23 cellular contexts compared by ENCODE assay signal in the genomic region with DNA sequence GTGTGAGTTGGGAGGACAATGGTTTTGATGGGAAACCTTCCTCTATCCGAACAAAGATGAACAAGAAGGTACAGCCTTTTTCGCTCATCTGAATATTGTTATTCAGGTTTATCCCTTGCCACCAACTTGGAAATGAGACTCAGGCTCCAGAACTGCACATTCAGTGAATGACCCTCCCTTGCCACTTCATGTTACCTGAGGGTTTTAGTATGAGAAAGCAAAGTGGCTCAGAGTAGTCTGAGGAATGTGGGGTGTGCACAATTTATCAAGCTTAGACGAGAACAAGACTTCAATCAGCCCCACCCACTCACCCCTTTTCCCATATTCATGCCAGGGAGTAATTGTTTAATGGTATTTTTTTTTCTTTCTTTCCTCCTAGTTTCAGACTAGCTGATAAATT.
"Had no signal": no experiment of that assay in that cellular context is flagged by ENCODE, and none has a peak within 500 bp of the region (broad histone marks: within the 10 kb centered on the region; RNA-seq: fewer than 3 reads in every experiment).

No MANE protein-coding gene starts in this region.

- H3K4me1 ChIP-seq: esophagus squamous epithelium, heart right ventricle, psoas muscle, sigmoid colon, tibial nerve, vagina had no signal

- H3K27me3 ChIP-seq: dorsolateral prefrontal cortex, esophagus squamous epithelium, heart right ventricle, ovary, sigmoid colon, tibial nerve, vagina had no signal

- H3K27ac ChIP-seq: dorsolateral prefrontal cortex, esophagus squamous epithelium, heart right ventricle, ovary, psoas muscle, sigmoid colon, thoracic aorta, tibial nerve, vagina had no signal

- H3K36me3 ChIP-seq: esophagus squamous epithelium, heart right ventricle, ovary, sigmoid colon, thoracic aorta, tibial nerve, vagina had no signal

- ATAC-seq: heart right ventricle; naive thymus-derived CD8-positive, alpha-beta T cell; psoas muscle; right cardiac atrium; stimulated activated memory B cell treated with anti-CD40 and anti-IgM and Interleukin-4, amounts not matched to agents 10 μg/mL and 1 μg/mL and 100 μg/mL, for 72 hours had no signal

- H3K9me3 ChIP-seq: esophagus squamous epithelium, heart right ventricle, ovary, psoas muscle, sigmoid colon, thoracic aorta, tibial nerve, vagina had no signal

- H3K4me3 ChIP-seq: dorsolateral prefrontal cortex, esophagus squamous epithelium, heart right ventricle, ovary, psoas muscle, sigmoid colon, thoracic aorta, tibial nerve, vagina had no signal

- DNase-seq: dorsolateral prefrontal cortex; effector CD4-positive, alpha-beta T cell; esophagus squamous epithelium; foreskin melanocyte; glutamatergic neuron; heart right ventricle; hypothalamus; immature natural killer cell; islet precursor cell; naive thymus-derived CD8-positive, alpha-beta T cell; nephron progenitor cell; occipital lobe; ovary; posterior cingulate gyrus; psoas muscle; right cardiac atrium; sigmoid colon; stimulated activated CD4-positive, alpha-beta T cell treated with anti-CD3 and anti-CD28 coated beads, Interleukin-2, amount 100 ng/mL, for 24 hours; stimulated activated CD4-positive, alpha-beta T cell treated with anti-CD3 and anti-CD28 coated beads, Interleukin-4, amount 100 ng/mL, for 4 hours had no signal
